ENCODE assay signal across 1 cellular context in genomic region chr6:30645989-30646388, GRCh38.
A peak's percentile ranks its signal among the peaks of the same experiment; 100 is the strongest.
TF ChIP-seq lines count a peak whose summit lies in the region.

No MANE protein-coding gene starts in this region.

TF ChIP-seq in K562, 482 proteins besides CTCF, POLR2A, EP300 and RAD21:
- TF ChIP-seq RCOR1 (IDR thresholded peaks at IDR 0.05; ENCODE audit: borderline replicate concordance in 1 of 2, low read depth in 2 of 2, low read length in 2 of 2) (0 out of 4 replicates have a peak, but pooled peaks of 1 of the 2 experiments have one; percentile 55), ZBTB7A (IDR thresholded peaks at IDR 0.05; ENCODE audit: borderline replicate concordance, control insufficient read depth, low read depth, low read length) (0 out of 2 replicates have a peak, but pooled peaks have one; percentile 27), MAZ (CRISPR knock-in tag; conservative IDR thresholded peaks at IDR 0.05 in 1 of 2, IDR thresholded peaks at IDR 0.05 in 1 of 2) (no peak), ZFP36 (IDR thresholded peaks at IDR 0.05; ENCODE audit: low read depth, low read length, partially characterized antibody) (peak; percentile 4), MEIS2 (IDR thresholded peaks at IDR 0.05; ENCODE audit: partially characterized antibody) (peak; percentile 59), ATF1 (CRISPR knock-in tag; IDR thresholded peaks at IDR 0.05) (no peak), ATF1 (tag; IDR thresholded peaks at IDR 0.05) (0 out of 2 replicates have a peak, but pooled peaks have one; percentile 4), ETV6 (IDR thresholded peaks at IDR 0.05; ENCODE audit: borderline replicate concordance in 1 of 2, low read depth in 2 of 2, low read length in 1 of 2) (no peak), ETV6 (CRISPR knock-in tag; IDR thresholded peaks at IDR 0.05; ENCODE audit: borderline replicate concordance) (no peak), SPI1 (IDR thresholded peaks at IDR 0.05; ENCODE audit: borderline replicate concordance, low read depth, low read length) (peak; percentile 54; the same call in 1 of the 2 replicates), PKNOX1 (IDR thresholded peaks at IDR 0.05) (peak; percentile 62), CHD1 (IDR thresholded peaks at IDR 0.05; ENCODE audit: low read length) (no peak), EGR1 (conservative IDR thresholded peaks at IDR 0.05) (0 out of 2 replicates have a peak, but pooled peaks have one; percentile 19)
TF ChIP-seq in K562: peak in this region for 8.
